In genomic region chr2:233355916-233356315, GRCh38 we compare ENCODE assay signal across 10 cellular contexts. TPM values are rescaled to one million over a fixed set of nuclear protein-coding genes. Genes with fewer than 3 reads are reported as not detected.
DNase-seq lines count a peak whose midpoint lies in the region; ATAC-seq, FAIRE-seq and TF ChIP-seq lines count a peak whose summit lies in the region.
"Had no signal": no experiment of that assay in that cellular context is flagged by ENCODE, and none has a peak within 500 bp of the region (broad histone marks: within the 10 kb centered on the region; RNA-seq: fewer than 3 reads in every experiment).

No MANE protein-coding gene starts in this region.

- H3K4me1 ChIP-seq in A549, result peaks cover 74% of the 10 kb centered on the region
- H3K4me1 ChIP-seq in muscle layer of colon (ENCODE audit: insufficient read depth, low read length), result peaks cover 47% of the 10 kb centered on the region

- no peak for TF ChIP-seq EP300 in A549 (IDR thresholded peaks at IDR 0.05)

- CTCF ChIA-PET in A549 (lab: Yijun Ruan, JAX), result interaction anchor here (1.0 to 1.9 kb wide), 3 partner anchors 16 to 64 kb away, joined by 3 to 7 read pairs (median 4); no protein-coding TSS in a partner anchor

- no peaks in the 10 kb centered on the region for H3K9me3 Mint-ChIP-seq in activated T-helper 17 cell treated with anti-CD3 and anti-CD28 coated beads, Interleukin-2, amount 50 U/mL, for 72 hours

- no peaks in the 10 kb centered on the region for H3K27me3 ChIP-seq in muscle layer of colon (ENCODE audit: control insufficient read depth in 1 of 2, insufficient read depth in 2 of 2, low read length in 2 of 2)
- H3K27me3 ChIP-seq in WERI-Rb-1 (ENCODE audit: insufficient read depth, low read depth, severe bottlenecking), result no peaks in the 10 kb centered on the region
- H3K27me3 ChIP-seq: testis had no signal

- peak overlapping the region; percentile 91 to 97 for H3K27ac ChIP-seq in A549
- peak overlapping the region; percentile 35 for H3K27ac ChIP-seq in muscle layer of colon (ENCODE audit: low read depth, low read length)
- no peak overlapping the region for H3K27ac ChIP-seq in WERI-Rb-1
- H3K27ac ChIP-seq: testis had no signal

- H3K36me3 ChIP-seq in muscle layer of colon (ENCODE audit: insufficient read depth, low read length), result no peaks in the 10 kb centered on the region
- H3K36me3 ChIP-seq in WERI-Rb-1, result peaks cover 5% of the 10 kb centered on the region; the same call in 1 of the 2 replicates

- H3K27ac Mint-ChIP-seq in activated T-helper 17 cell treated with anti-CD3 and anti-CD28 coated beads, Interleukin-2, amount 50 U/mL, for 72 hours, result peak overlapping the region; percentile 5

- H3K9me3 ChIP-seq in A549 (no peaks in the 10 kb centered on the region), muscle layer of colon (ENCODE audit: low read length) (no peaks in the 10 kb centered on the region), WERI-Rb-1 (ENCODE audit: severe bottlenecking) (peaks cover 2% of the 10 kb centered on the region)
- H3K9me3 ChIP-seq: testis had no signal

- H3K27me3 Mint-ChIP-seq in activated T-helper 17 cell treated with anti-CD3 and anti-CD28 coated beads, Interleukin-2, amount 50 U/mL, for 72 hours, result no peaks in the 10 kb centered on the region

- FAIRE-seq in A549 (lab: Jason Lieb, UNC) (no peak), GM12892 (lab: Jason Lieb, UNC) (peak; percentile 78)

- TF ChIP-seq POLR2A in A549 (IDR thresholded peaks at IDR 0.05; ENCODE audit: low read length), result no peak
- TF ChIP-seq POLR2A in GM12892 (IDR thresholded peaks at IDR 0.05; ENCODE audit: low read depth, low read length), result no peak

- TF ChIP-seq CTCF in A549 (IDR thresholded peaks at IDR 0.05), result no peak
- no peak for TF ChIP-seq CTCF in WERI-Rb-1 (IDR thresholded peaks at IDR 0.05; ENCODE audit: low read depth, low read length)

- peak overlapping the region; percentile 94 for H3K4me2 ChIP-seq in A549

- no peak for TF ChIP-seq RAD21 in A549 (conservative IDR thresholded peaks at IDR 0.05 in 1 of 2, IDR thresholded peaks at IDR 0.05 in 1 of 2)

- H3K4me1 Mint-ChIP-seq in activated T-helper 17 cell treated with anti-CD3 and anti-CD28 coated beads, Interleukin-2, amount 50 U/mL, for 72 hours, result peaks cover 35% of the 10 kb centered on the region

- H3K36me3 Mint-ChIP-seq in activated T-helper 17 cell treated with anti-CD3 and anti-CD28 coated beads, Interleukin-2, amount 50 U/mL, for 72 hours (ENCODE audit: low read depth), result peaks cover 28% of the 10 kb centered on the region

- POLR2A ChIA-PET in A549 (lab: Yijun Ruan, JAX), result no interaction called here

- 65% methylated on average over 10 of the region's 10 CpGs for WGBS in A549 (ENCODE audit: missing lambda C conversion rate)

- peak overlapping the region; percentile 87 for H3K4me3 Mint-ChIP-seq in activated T-helper 17 cell treated with anti-CD3 and anti-CD28 coated beads, Interleukin-2, amount 50 U/mL, for 72 hours

- H3K4me3 ChIP-seq in A549 (peak overlapping the region; percentile 74), muscle layer of colon (ENCODE audit: low read depth in 1 of 2, low read length in 2 of 2) (peak overlapping the region in 1 of 2 donors; percentile 72), WERI-Rb-1 (ENCODE audit: low read depth, low read length) (no peak overlapping the region)

- DNase-seq in A549 (ENCODE audit: low read depth in 1 of 2, low spot score in 1 of 2), result no peak
- DNase-seq in GM12892 (ENCODE audit: insufficient read length), result no peak
- no peak for DNase-seq in germinal center (ENCODE audit: low spot score)
- DNase-seq in WERI-Rb-1, result no peak
- DNase-seq: DMS 273 treated with DMSO at 0.1 percent for 48 hours, testis had no signal

- no peak for ATAC-seq in A549
- ATAC-seq in activated T-helper 17 cell treated with anti-CD3 and anti-CD28 coated beads, Interleukin-2, amount 50 U/mL, for 72 hours (replicated peaks), result no peak
- ATAC-seq in GM21447 (IDR thresholded peaks at IDR 0.05; ENCODE audit: unreplicated experiment), result no peak
- no peak for ATAC-seq in GM18909 (IDR thresholded peaks at IDR 0.05; ENCODE audit: poor library complexity, unreplicated experiment)

- H3K9ac ChIP-seq in muscle layer of colon (ENCODE audit: low read length), result no peak overlapping the region

TF ChIP-seq in A549, 52 proteins besides CTCF, POLR2A, EP300 and RAD21:
- TF ChIP-seq HES2 (IDR thresholded peaks at IDR 0.05) (no peak), CHD4 (IDR thresholded peaks at IDR 0.05; ENCODE audit: borderline replicate concordance) (no peak), MYC (IDR thresholded peaks at IDR 0.05; ENCODE audit: borderline replicate concordance, low read length) (no peak), RARB (CRISPR knock-in tag; IDR thresholded peaks at IDR 0.05) (no peak), FOSL2 (IDR thresholded peaks at IDR 0.05) (no peak), FOSL2 (CRISPR knock-in tag; IDR thresholded peaks at IDR 0.05) (no peak), HOXA7 (CRISPR knock-in tag; IDR thresholded peaks at IDR 0.05) (no peak), RNF2 (IDR thresholded peaks at IDR 0.05; ENCODE audit: borderline replicate concordance, low read depth) (no peak), ZC3H11A (IDR thresholded peaks at IDR 0.05) (no peak), ESRRA (IDR thresholded peaks at IDR 0.05; ENCODE audit: borderline replicate concordance, low read length) (no peak), NPAS2 (CRISPR knock-in tag; IDR thresholded peaks at IDR 0.05; ENCODE audit: borderline replicate concordance) (no peak), KDM1A (IDR thresholded peaks at IDR 0.05; ENCODE audit: low read depth) (no peak), HDAC2 (IDR thresholded peaks at IDR 0.05) (no peak), BCL3 (IDR thresholded peaks at IDR 0.05) (no peak), ZSCAN20 (CRISPR knock-in tag; IDR thresholded peaks at IDR 0.05) (no peak), EHF (CRISPR knock-in tag; IDR thresholded peaks at IDR 0.05) (no peak)
TF ChIP-seq in A549: peak in this region for 0.

RNA-seq across cellular contexts. Expression of gene DGKD, which starts 1.6 kb away (rescaled TPM):
- polyA plus RNA-seq in A549 (2011; rRNA removed), result 68.8 and 79.0 TPM in 2 replicates
- 74.5 and 83.0 TPM in 2 replicates for polyA plus RNA-seq in A549 (2012; cell fraction: cytosol; rRNA removed)
- 371 and 389 TPM in 2 replicates for polyA plus RNA-seq in A549 (2012; cell fraction: nucleus; rRNA removed)
- 98.1 to 99.6 TPM (median 99.1 TPM) in 3 replicates for polyA plus RNA-seq in A549 (2017; fragmentation: RNase III; extraction: RNeasy Plus Mini Kit Qiagen cat#74134 plus additional on column Dnase treatment)
- 118 and 170 TPM in 2 replicates for polyA minus RNA-seq in A549 (2011; rRNA and poly(A)+ RNA removed)
- 63.1 TPM for polyA plus RNA-seq in GM12892 (2012; ENCODE audit: missing spikeins)
- 10 to 100 TPM; 34.6 to 59.6 TPM for total RNA-seq in activated T-helper 17 cell treated with anti-CD3 and anti-CD28 coated beads, Interleukin-2, amount 50 U/mL, for 72 hours

RNA-seq across cellular contexts. Expression of gene SAG, which starts 48.3 kb away (rescaled TPM):
- polyA plus RNA-seq in A549 (2011; rRNA removed) (not detected in 2 replicates), A549 (2017; fragmentation: RNase III; extraction: RNeasy Plus Mini Kit Qiagen cat#74134 plus additional on column Dnase treatment) (not detected in 3 replicates)
- not detected in 2 replicates for polyA plus RNA-seq in A549 (2012; cell fraction: cytosol; rRNA removed)
- polyA plus RNA-seq in A549 (2012; cell fraction: nucleus; rRNA removed), result not detected in 2 replicates
- polyA minus RNA-seq in A549 (2011; rRNA and poly(A)+ RNA removed), result 0.95 TPM in 1 of 2 replicates, not detected in the other
- polyA plus RNA-seq in GM12892 (2012; ENCODE audit: missing spikeins), result not detected
- 1 to 10 TPM in 1 of 2 donors, under 1 TPM in 1; 0.04 to 1.7 TPM for total RNA-seq in activated T-helper 17 cell treated with anti-CD3 and anti-CD28 coated beads, Interleukin-2, amount 50 U/mL, for 72 hours
